Comparison of ENCODE assay signal across 8 cellular contexts in genomic region chr5:43602818-43603534, GRCh38. TPM values are rescaled to one million over a fixed set of nuclear protein-coding genes. Genes with fewer than 3 reads are reported as not detected.
DNase-seq lines count a peak whose midpoint lies in the region; TF ChIP-seq lines count a peak whose summit lies in the region.

TSS of gene NNT (plus strand) at chr5:43603180. CDS start at chr5:43609196, 6,016 bp downstream.

- H3K4me2 ChIP-seq in GM23248 (ENCODE audit: unreplicated experiment), result peak within 1 kb of the TSS; percentile 93

- H3F3A ChIP-seq in GM23248 (ENCODE audit: insufficient read depth), result no peaks in the 10 kb centered on the region

- no peak for TF ChIP-seq POLR2A in ovary (IDR thresholded peaks at IDR 0.05)
- peak in 1 of 2 donors; percentile 63 for TF ChIP-seq POLR2A in thyroid gland (IDR thresholded peaks at IDR 0.05)

- 1 to 4% methylated on average over 49 to 65 of the region's 65 CpGs for WGBS in GM23248 (ENCODE audit: low coverage in 1 of 2, low lambda C conversion rate in 2 of 2, missing lambda C conversion rate in 2 of 2), 2 experiments
- whole genome bisulfite sequencing in ovary, 3 donors, result 0 to 1% (median 0%) methylated on average over 42 to 65 of the region's 65 CpGs
- 0 to 1% methylated on average over 9 to 50 of the region's 65 CpGs for WGBS in thyroid gland, 2 donors

- DNase-seq in ELR (ENCODE audit: low read depth) (peak; percentile 68), GM23248 (peak; percentile 72), Kasumi-1 (lab: John Stamatoyannopoulos, UW) (peak; percentile 69), SK-N-MC (ENCODE audit: low read depth, low spot score) (no peak), glutamatergic neuron (peak; percentile 82), ovary (peak; percentile 75 to 84 (median 79)), thyroid gland (peak; percentile 77 to 79)
- DNase-seq in activated naive CD4-positive, alpha-beta T cell treated with anti-CD3 and anti-CD28 coated beads, Interleukin-2, amount 50 U/mL, for 16 hours, result peak; percentile 80

- no peaks in the 10 kb centered on the region for H3K36me3 ChIP-seq in GM23248 (ENCODE audit: low read depth)
- peaks cover 18% of the 10 kb centered on the region for H3K36me3 ChIP-seq in SK-N-MC (ENCODE audit: insufficient read depth, low read length)
- no peaks in the 10 kb centered on the region for H3K36me3 ChIP-seq in ovary
- no peaks in the 10 kb centered on the region for H3K36me3 ChIP-seq in thyroid gland

- peaks cover 9% of the 10 kb centered on the region for H3K27me3 Mint-ChIP-seq in glutamatergic neuron (ENCODE audit: unreplicated experiment)

- peak within 1 kb of the TSS; percentile 97 for H2AFZ ChIP-seq in GM23248

- no peak for TF ChIP-seq CTCF in glutamatergic neuron (IDR thresholded peaks at IDR 0.05; ENCODE audit: partially characterized antibody, unreplicated experiment)
- TF ChIP-seq CTCF in ovary (IDR thresholded peaks at IDR 0.05), result no peak
- TF ChIP-seq CTCF in thyroid gland (IDR thresholded peaks at IDR 0.05), result no peak

- peaks cover 36% of the 10 kb centered on the region for H3K79me2 ChIP-seq in GM23248 (ENCODE audit: insufficient read depth)

- no peaks in the 10 kb centered on the region for H3K36me3 Mint-ChIP-seq in glutamatergic neuron (ENCODE audit: unreplicated experiment)

- H3K9ac ChIP-seq in GM23248, result peak within 1 kb of the TSS; percentile 87
- peak within 1 kb of the TSS; percentile 93 for H3K9ac ChIP-seq in SK-N-MC (ENCODE audit: insufficient read length)

- peaks cover 15% of the 10 kb centered on the region for H3K4me1 Mint-ChIP-seq in glutamatergic neuron (ENCODE audit: low read depth, unreplicated experiment)

- H3K4me3 ChIP-seq in GM23248 (peak within 1 kb of the TSS; percentile 77), SK-N-MC (peak within 1 kb of the TSS; percentile 99), ovary (peak within 1 kb of the TSS; percentile 82), thyroid gland (replicated peaks in 1 of 3) (peak within 1 kb of the TSS; percentile 22 to 56 (median 55))

- H3K4me1 ChIP-seq in GM23248 (ENCODE audit: insufficient read depth) (peaks cover 15% of the 10 kb centered on the region), ovary (ENCODE audit: insufficient read depth) (peaks cover 2% of the 10 kb centered on the region), thyroid gland (peaks cover 13 to 17% of the 10 kb centered on the region in 2 donors)

- TF ChIP-seq EP300 in ovary (IDR thresholded peaks at IDR 0.05), result no peak

- no peaks in the 10 kb centered on the region for H4K20me1 ChIP-seq in GM23248 (ENCODE audit: insufficient read depth)

- in situ Hi-C loops in GM23248 (cut with MboI), result no loop called here

- H3K27ac Mint-ChIP-seq in glutamatergic neuron (ENCODE audit: unreplicated experiment), result peak within 1 kb of the TSS; percentile 95

- H3K4me3 Mint-ChIP-seq in glutamatergic neuron (ENCODE audit: unreplicated experiment), result peak within 1 kb of the TSS; percentile 97

- intact Hi-C loops in ovary (cut with DNase I) (loop anchor here in 3 of 4 donors (2.0 to 5.0 kb wide), 2 partner anchors 46 kb away; partner anchors contain the start of gene PAIP1 (in 3 of the 3)), thyroid gland (cut with DNase I) (no loop called here)

- H3K27ac ChIP-seq in GM23248 (peak within 1 kb of the TSS; percentile 46), SK-N-MC (peak within 1 kb of the TSS; percentile 51), ovary (peak within 1 kb of the TSS; percentile 60 to 76), thyroid gland (peak within 1 kb of the TSS; percentile 86 to 92 (median 91))

- H3K9me3 Mint-ChIP-seq in glutamatergic neuron (ENCODE audit: unreplicated experiment), result peaks cover 7% of the 10 kb centered on the region

- no peaks in the 10 kb centered on the region for H3K9me3 ChIP-seq in GM23248 (ENCODE audit: low read depth)
- H3K9me3 ChIP-seq in SK-N-MC (ENCODE audit: low read depth, low read length), result no peaks in the 10 kb centered on the region
- H3K9me3 ChIP-seq in ovary, result no peaks in the 10 kb centered on the region
- no peaks in the 10 kb centered on the region for H3K9me3 ChIP-seq in thyroid gland

- no peaks in the 10 kb centered on the region for H3K9me2 ChIP-seq in GM23248 (ENCODE audit: insufficient read depth)

- H3K27me3 ChIP-seq in GM23248 (replicated peaks; ENCODE audit: insufficient read depth) (no peaks in the 10 kb centered on the region), ovary (no peaks in the 10 kb centered on the region), thyroid gland (no peaks in the 10 kb centered on the region)

RNA-seq across cellular contexts. Expression of gene NNT, which starts in this region (rescaled TPM):
- 27.2 and 47.2 TPM in 2 replicates for total RNA-seq in GM23248 (2014; rRNA removed; shearing (Covaris generic))
- 32.5 and 33.9 TPM in 2 replicates for polyA plus RNA-seq in GM23248 (2016; fragmentation: Nextera tagmentation; extraction: Ambion mirVana)
- total RNA-seq in glutamatergic neuron (ENCODE audit: unreplicated experiment), result 152 TPM
- 10 to 100 TPM; 17.2 to 44.7 (median 38.5) TPM for total RNA-seq in ovary
- 10 to 100 TPM; 12.2 to 51.9 TPM for polyA plus RNA-seq in ovary
- 100 to 1,000 TPM in 2 of 4 donors, 10 to 100 TPM in 2; 95.7 to 125 (median 104) TPM for total RNA-seq in thyroid gland
